Comparison of ENCODE assay signal across 12 cellular contexts in the genomic region with DNA sequence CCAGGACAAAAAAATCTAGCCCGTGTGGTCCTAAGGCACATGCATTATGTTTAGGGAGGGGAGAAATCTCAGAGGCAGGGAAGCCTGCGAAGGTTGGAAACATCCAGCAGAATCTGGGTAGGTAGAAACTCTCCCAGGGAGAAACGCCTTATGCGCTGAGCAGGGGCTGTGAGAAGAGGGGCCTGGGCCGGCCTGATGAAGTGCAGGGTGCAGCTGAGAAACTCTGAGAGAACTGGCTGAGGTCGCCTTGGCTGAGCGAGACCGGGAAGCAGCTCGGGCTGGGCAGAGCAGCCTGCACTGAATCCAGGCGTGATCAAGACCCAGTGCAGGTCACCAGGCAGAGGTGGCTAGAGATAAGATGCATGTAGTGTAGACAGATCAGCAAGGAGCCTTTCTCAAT. TPM values are rescaled to one million over a fixed set of nuclear protein-coding genes. Genes with fewer than 3 reads are reported as not detected.
DNase-seq lines count a peak whose midpoint lies in the region; ATAC-seq and TF ChIP-seq lines count a peak whose summit lies in the region.
"Had no signal": no experiment of that assay in that cellular context is flagged by ENCODE, and none has a peak within 500 bp of the region (broad histone marks: within the 10 kb centered on the region; RNA-seq: fewer than 3 reads in every experiment).

No MANE protein-coding gene starts in this region.

- no peak overlapping the region for H3K18ac ChIP-seq in H9 (ENCODE audit: insufficient read length, low read depth, low read length)

- ATAC-seq in WTC11 = no peak
- ATAC-seq: GM12878 had no signal

- WGBS in H9 (ENCODE audit: extremely low coverage, insufficient read length, low lambda C conversion rate) = no CpG with 5 or more reads among the region's 10 CpGs

- H4K20me1 ChIP-seq in H9 (ENCODE audit: control insufficient read depth, insufficient read depth, insufficient read length) (no peaks in the 10 kb centered on the region), neural progenitor cell (ENCODE audit: low read depth) (no peaks in the 10 kb centered on the region)
- H4K20me1 ChIP-seq: BLaER1 treated with 17β-estradiol and CSF1 and Interleukin-3, amounts not matched to agents 10 nM and 100 nM had no signal

- H3K56ac ChIP-seq in H9 (ENCODE audit: insufficient read length, low read depth, low read length) = no peak overlapping the region

- peaks cover 7 to 8% of the 10 kb centered on the region in 2 experiments for H3K4me1 Mint-ChIP-seq in H9
- peaks cover 8% of the 10 kb centered on the region for H3K4me1 Mint-ChIP-seq in WTC11
- H3K4me1 Mint-ChIP-seq in neural progenitor cell = peaks cover 7% of the 10 kb centered on the region
- peaks cover 10% of the 10 kb centered on the region for H3K4me1 Mint-ChIP-seq in mesothelial cell of epicardium

- no peaks in the 10 kb centered on the region for H3K36me3 ChIP-seq in neural progenitor cell
- H3K36me3 ChIP-seq: BLaER1 treated with 17β-estradiol and CSF1 and Interleukin-3, amounts not matched to agents 10 nM and 100 nM had no signal

- H3K4me1 ChIP-seq in H9 (ENCODE audit: insufficient read depth, low read length) (peaks cover 4% of the 10 kb centered on the region), neural progenitor cell (no peaks in the 10 kb centered on the region)

- no peak overlapping the region for H4K5ac ChIP-seq in H9 (ENCODE audit: insufficient read length, low read depth, low read length)

- H3K9me3 Mint-ChIP-seq in H9 = no peaks in the 10 kb centered on the region
- H3K9me3 Mint-ChIP-seq in WTC11 = no peaks in the 10 kb centered on the region
- no peaks in the 10 kb centered on the region for H3K9me3 Mint-ChIP-seq in neural progenitor cell
- H3K9me3 Mint-ChIP-seq in mesothelial cell of epicardium = no peaks in the 10 kb centered on the region
- H3K9me3 Mint-ChIP-seq: CD4-positive, CD25-positive, alpha-beta regulatory T cell had no signal

- no peak overlapping the region for H2AK5ac ChIP-seq in H9 (ENCODE audit: insufficient read length, low read length)

- H3K27ac ChIP-seq in H9 (ENCODE audit: insufficient read length, low read depth, low read length) (no peak overlapping the region), neural progenitor cell (no peak overlapping the region)
- H3K27ac ChIP-seq: BLaER1 treated with 17β-estradiol and CSF1 and Interleukin-3, amounts not matched to agents 10 nM and 100 nM had no signal

- no peaks in the 10 kb centered on the region for H3F3A ChIP-seq in neural progenitor cell (ENCODE audit: low read depth)

- H3K79me2 ChIP-seq in H9 (ENCODE audit: insufficient read depth, low read length) (no peaks in the 10 kb centered on the region), neural progenitor cell (ENCODE audit: low read depth) (no peaks in the 10 kb centered on the region)

- no peak overlapping the region for H2BK20ac ChIP-seq in H9 (ENCODE audit: low read depth, low read length, poor library complexity, severe bottlenecking)

- H2BK5ac ChIP-seq in H9 (ENCODE audit: insufficient read length, low read length) = no peak overlapping the region

- no peak overlapping the region for H3K4ac ChIP-seq in H9 (ENCODE audit: low read depth, low read length)

- H3K36me3 Mint-ChIP-seq in H9 (ENCODE audit: insufficient read depth in 1 of 3, low read depth in 3 of 3) (peaks cover 8 to 25% (median 13%) of the 10 kb centered on the region in 3 experiments; a peak in 6 of 7 replicates), WTC11 (peaks cover 12% of the 10 kb centered on the region), neural progenitor cell (peaks cover 5% of the 10 kb centered on the region), mesothelial cell of epicardium (no peaks in the 10 kb centered on the region)
- H3K36me3 Mint-ChIP-seq: CD4-positive, CD25-positive, alpha-beta regulatory T cell had no signal

- H4K8ac ChIP-seq in H9 (replicated peaks; ENCODE audit: insufficient read length, low read depth, low read length) = no peak overlapping the region

- no peak overlapping the region for H2BK12ac ChIP-seq in H9 (ENCODE audit: insufficient read length, low read depth, low read length)

- H3K4me3 Mint-ChIP-seq in H9 (no peak overlapping the region), WTC11 (no peak overlapping the region), neural progenitor cell (no peak overlapping the region), mesothelial cell of epicardium (no peak overlapping the region)
- H3K4me3 Mint-ChIP-seq: CD4-positive, CD25-positive, alpha-beta regulatory T cell had no signal

- no peak overlapping the region for H3K4me3 ChIP-seq in neural progenitor cell
- H3K4me3 ChIP-seq: BLaER1 treated with 17β-estradiol and CSF1 and Interleukin-3, amounts not matched to agents 10 nM and 100 nM; GM12878 had no signal

- H3K79me1 ChIP-seq in H9 (ENCODE audit: insufficient read depth, low read depth, low read length, poor library complexity, severe bottlenecking) = no peaks in the 10 kb centered on the region

- no peak overlapping the region; the same call in 1 of the 2 replicates for H3K14ac ChIP-seq in H9 (ENCODE audit: insufficient read depth, low read length)

- H3T11ph ChIP-seq in H9 (ENCODE audit: low read length) = no peak overlapping the region

- H3K4me2 ChIP-seq in H9 (ENCODE audit: insufficient read depth, insufficient read length, low read length) (no peak overlapping the region), neural progenitor cell (no peak overlapping the region)
- H3K4me2 ChIP-seq: BLaER1 treated with 17β-estradiol and CSF1 and Interleukin-3, amounts not matched to agents 10 nM and 100 nM had no signal

- H3K9me3 ChIP-seq in H9 (ENCODE audit: control insufficient read depth, low read depth, low read length) (no peaks in the 10 kb centered on the region), neural progenitor cell (ENCODE audit: low read depth) (no peaks in the 10 kb centered on the region)
- H3K9me3 ChIP-seq: BLaER1 treated with 17β-estradiol and CSF1 and Interleukin-3, amounts not matched to agents 10 nM and 100 nM had no signal

- H3K23ac ChIP-seq in H9 (ENCODE audit: insufficient read length, low read depth, low read length) = no peak overlapping the region

- H3K23me2 ChIP-seq in H9 (ENCODE audit: insufficient read length, low read depth, low read length, poor library complexity, severe bottlenecking) = no peaks in the 10 kb centered on the region

- no peaks in the 10 kb centered on the region for H3K27me3 Mint-ChIP-seq in H9 (ENCODE audit: low read depth)
- H3K27me3 Mint-ChIP-seq in WTC11 (ENCODE audit: low read depth) = no peaks in the 10 kb centered on the region
- peaks cover 2% of the 10 kb centered on the region for H3K27me3 Mint-ChIP-seq in neural progenitor cell (ENCODE audit: insufficient read depth, low read depth)
- H3K27me3 Mint-ChIP-seq in mesothelial cell of epicardium (ENCODE audit: low read depth) = no peaks in the 10 kb centered on the region

- H3K9ac ChIP-seq in H9 (ENCODE audit: extremely low read depth, insufficient read length, low read length) (no peak overlapping the region), neural progenitor cell (no peak overlapping the region)
- H3K9ac ChIP-seq: BLaER1 treated with 17β-estradiol and CSF1 and Interleukin-3, amounts not matched to agents 10 nM and 100 nM had no signal

- H2BK120ac ChIP-seq in H9 (ENCODE audit: low read depth, low read length, poor library complexity, severe bottlenecking) = no peak overlapping the region

- CTCF ChIA-PET in WTC11 (lab: Charles Lee) = interaction anchor here (0.9 to 1.6 kb wide), 3 partner anchors 129 to 212 kb away, joined by 5 to 8 read pairs (median 5); no protein-coding TSS in a partner anchor

- peak overlapping the region; percentile 50 to 93 (median 62); a peak in 5 of 7 replicates for H3K27ac Mint-ChIP-seq in H9
- H3K27ac Mint-ChIP-seq in WTC11 = peak overlapping the region; percentile 68
- H3K27ac Mint-ChIP-seq in neural progenitor cell = peak overlapping the region; percentile 34
- H3K27ac Mint-ChIP-seq in mesothelial cell of epicardium = no peak overlapping the region

- H3K27me3 ChIP-seq in H9 (ENCODE audit: insufficient read depth, low read length) (no peaks in the 10 kb centered on the region), neural progenitor cell (no peaks in the 10 kb centered on the region)
- H3K27me3 ChIP-seq: BLaER1 treated with 17β-estradiol and CSF1 and Interleukin-3, amounts not matched to agents 10 nM and 100 nM had no signal

- no peak overlapping the region for H2AFZ ChIP-seq in H9 (ENCODE audit: low read length)
- H2AFZ ChIP-seq in neural progenitor cell (replicated peaks) = no peak overlapping the region

- TF ChIP-seq CTCF in H9 (conservative IDR thresholded peaks at IDR 0.05) (no peak), WTC11 (IDR thresholded peaks at IDR 0.05) (no peak), neural progenitor cell (IDR thresholded peaks at IDR 0.05) (no peak), mesothelial cell of epicardium (IDR thresholded peaks at IDR 0.05; ENCODE audit: unreplicated experiment) (no peak)

- POLR2A ChIA-PET in WTC11 (lab: Charles Lee) = no interaction called here

- no peak overlapping the region for H4K91ac ChIP-seq in H9 (ENCODE audit: insufficient read length, low read depth, low read length)

- no peak for DNase-seq in H9
- DNase-seq in WTC11 (ENCODE audit: low spot score) = no peak
- DNase-seq in neural progenitor cell (ENCODE audit: low spot score) = no peak
- DNase-seq in NCI-H1694 treated with DMSO at 0.1 percent for 48 hours (lab: John Stamatoyannopoulos, UW) = no peak
- DNase-seq in mesothelial cell of epicardium (ENCODE audit: low spot score in 2 of 2, unreplicated experiment in 2 of 2) = no peak
- no peak for DNase-seq in 8988T
- DNase-seq: Calu3; CD4-positive, CD25-positive, alpha-beta regulatory T cell; DMS 273 treated with DMSO at 0.1 percent for 48 hours; IMR-90 had no signal

- no peak overlapping the region for H2BK15ac ChIP-seq in H9 (ENCODE audit: low read depth, low read length)

TF ChIP-seq in WTC11, 78 proteins besides CTCF, POLR2A, EP300 and RAD21 (continues in another document):
- TF ChIP-seq FOXJ3 (CRISPR knock-in tag; IDR thresholded peaks at IDR 0.05; ENCODE audit: borderline replicate concordance) = no peak
- no peak for TF ChIP-seq ZBTB21 (CRISPR knock-in tag; IDR thresholded peaks at IDR 0.05; ENCODE audit: borderline replicate concordance)

RNA-seq across cellular contexts. Expression of gene CHMP1B, which starts 15.1 kb away (rescaled TPM):
- total RNA-seq in H9 (2021) (38.7 and 39.2 TPM in 2 replicates), WTC11 (2021) (34.1 to 37.2 TPM (median 35.5 TPM) in 3 replicates), neural progenitor cell (ENCODE audit: low replicate concordance) (50.8 and 62.9 TPM in 2 replicates), mesothelial cell of epicardium (42.1 to 45.9 TPM (median 43.7 TPM) in 3 replicates)

RNA-seq across cellular contexts. Expression of gene MPPE1, which starts 41.8 kb away (rescaled TPM):
- 12.7 and 13.2 TPM in 2 replicates for total RNA-seq in H9 (2021)
- total RNA-seq in WTC11 (2021) = 26.4 to 30.6 TPM (median 29.1 TPM) in 3 replicates
- 12.2 and 17.3 TPM in 2 replicates for total RNA-seq in neural progenitor cell (ENCODE audit: low replicate concordance)
- total RNA-seq in mesothelial cell of epicardium = 34.6 to 40.5 TPM (median 35.6 TPM) in 3 replicates
